In the genomic region with DNA sequence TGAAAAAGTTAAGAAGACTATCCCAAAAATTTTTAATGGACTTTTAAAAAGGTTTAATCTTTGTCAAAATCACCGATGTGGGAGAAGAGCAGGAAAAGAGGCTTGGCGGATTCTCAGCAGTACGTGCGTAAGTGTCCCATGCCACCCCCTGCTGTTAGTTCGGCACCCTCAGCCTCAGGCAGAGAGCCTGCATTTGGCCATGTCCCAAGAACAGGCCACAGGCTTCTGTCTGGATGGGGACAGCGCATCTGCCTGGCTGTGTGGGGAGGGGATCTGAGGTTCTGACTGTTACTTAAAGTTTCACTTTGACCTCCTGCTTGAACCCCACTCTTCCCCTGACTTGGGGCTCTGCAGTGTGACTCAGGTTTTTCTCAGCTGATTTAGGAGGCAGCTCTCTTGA, we compare ENCODE assay signal across 1 cellular context.
TF ChIP-seq lines count a peak whose summit lies in the region.

No MANE protein-coding gene starts in this region.

TF ChIP-seq in SK-N-SH treated with all-trans-retinoic acid at 6 μM for 48 hours, 23 proteins besides CTCF, POLR2A, EP300 and RAD21 (continued from another document):
- TF ChIP-seq TSHZ2 (CRISPR knock-in tag; IDR thresholded peaks at IDR 0.05) = no peak
